Comparison of ENCODE assay signal across 24 cellular contexts in genomic region chr13:67355791-67356190, GRCh38.
A peak's percentile ranks its signal among the peaks of the same experiment; 100 is the strongest.
DNase-seq lines count a peak whose midpoint lies in the region; ATAC-seq, FAIRE-seq and TF ChIP-seq lines count a peak whose summit lies in the region.
"Had no signal": no experiment of that assay in that cellular context is flagged by ENCODE, and none has a peak within 500 bp of the region (broad histone marks: within the 10 kb centered on the region; RNA-seq: fewer than 3 reads in every experiment).

No MANE protein-coding gene starts in this region.

- H3K4me3 Mint-ChIP-seq in type B pancreatic cell: no peak overlapping the region
- H3K4me3 Mint-ChIP-seq: IgD-negative memory B cell had no signal

- BruUV-seq in GM12878 (replicated peaks; lab: Mats Ljungman, UMichigan): no TSS peak

- H3K4me3 ChIP-seq in GM12878: no peak overlapping the region
- H3K4me3 ChIP-seq in neuron (ENCODE audit: low read length): no peak overlapping the region

- H3K4me1 ChIP-seq in GM12878 (ENCODE audit: control insufficient read depth, insufficient read depth, low read length) (no peaks in the 10 kb centered on the region), neuron (ENCODE audit: insufficient read depth, low read length) (peaks cover 3% of the 10 kb centered on the region)

- no peak for ATAC-seq in GM12878
- ATAC-seq in stimulated activated naive CD8-positive, alpha-beta T cell treated with anti-CD3 and anti-CD28 coated beads, Interleukin-15, Interleukin-2, amounts not matched to agents 100 U/mL and 50 U/mL, for 24 hours: no peak
- no peak for ATAC-seq in HG03342 (IDR thresholded peaks at IDR 0.05; ENCODE audit: unreplicated experiment)
- ATAC-seq: PC-3, SK-N-SH treated with all-trans-retinoic acid at 6 μM for 48 hours had no signal

- H3K9me3 Mint-ChIP-seq in type B pancreatic cell: no peaks in the 10 kb centered on the region
- H3K9me3 Mint-ChIP-seq: IgD-negative memory B cell had no signal

- H3K27ac Mint-ChIP-seq in type B pancreatic cell: no peak overlapping the region
- H3K27ac Mint-ChIP-seq: IgD-negative memory B cell had no signal

- FAIRE-seq in GM12878 (lab: Jason Lieb, UNC): peak; percentile 35
- FAIRE-seq: H54, HTR-8/SVneo had no signal

- in situ Hi-C loops in GM12878 (cut with MboI): no loop called here

- H4K20me1 ChIP-seq in GM12878 (ENCODE audit: control insufficient read depth, insufficient read depth): no peaks in the 10 kb centered on the region

- no peak for TF ChIP-seq RAD21 in GM12878 (IDR thresholded peaks at IDR 0.05; ENCODE audit: insufficient read depth, low read depth, low read length)

- POLR2A ChIA-PET in GM12878 (lab: Charles Lee): no interaction called here

- 17% methylated on average over 5 of the region's 5 CpGs for WGBS in GM12878 (ENCODE audit: insufficient coverage, insufficient replicate concordance, low lambda C conversion rate, missing lambda C conversion rate)

- intact Hi-C loops in GM12878 (cut with micrococcal nuclease; ENCODE audit: unreplicated experiment): no loop called here

- H3K27ac ChIP-seq in GM12878 (ENCODE audit: control insufficient read depth, insufficient read depth): no peak overlapping the region

- TF ChIP-seq EP300 in GM12878 (IDR thresholded peaks at IDR 0.05; ENCODE audit: borderline replicate concordance in 1 of 2, control insufficient read depth in 1 of 2, low read depth in 2 of 2, low read length in 2 of 2): no peak

- SMC1A ChIA-PET in GM12878 (lab: Charles Lee; ENCODE audit: uncharacterized antibody, unreplicated experiment): no interaction called here

- H2AFZ ChIP-seq in GM12878 (ENCODE audit: control insufficient read depth, low read depth, low read length) (no peak overlapping the region), neuron (ENCODE audit: low read depth, low read length) (peak overlapping the region; percentile 28)

- no peaks in the 10 kb centered on the region for H3K36me3 ChIP-seq in GM12878 (ENCODE audit: control insufficient read depth in 2 of 2, insufficient read depth in 2 of 2, low read length in 1 of 2)
- no peaks in the 10 kb centered on the region for H3K36me3 ChIP-seq in neuron (ENCODE audit: insufficient read depth, low read length)

- H3K27me3 Mint-ChIP-seq in type B pancreatic cell: no peaks in the 10 kb centered on the region
- H3K27me3 Mint-ChIP-seq: IgD-negative memory B cell had no signal

- H3K79me2 ChIP-seq in GM12878 (ENCODE audit: control insufficient read depth, insufficient read depth, low read length): no peaks in the 10 kb centered on the region

- no peak overlapping the region for H3K4me2 ChIP-seq in GM12878 (ENCODE audit: control insufficient read depth, insufficient read depth)

- H3K27me3 ChIP-seq in GM12878 (replicated peaks in 1 of 2; ENCODE audit: control insufficient read depth in 2 of 2, insufficient read depth in 2 of 2, low read length in 1 of 2): no peaks in the 10 kb centered on the region
- H3K27me3 ChIP-seq in neuron (ENCODE audit: insufficient read depth, low read length): no peaks in the 10 kb centered on the region

- no peak overlapping the region for H3K9ac ChIP-seq in GM12878 (ENCODE audit: control insufficient read depth, insufficient read depth, low read length)

- no peaks in the 10 kb centered on the region for H3K9me3 ChIP-seq in GM12878 (replicated peaks; ENCODE audit: control insufficient read depth, insufficient read depth, low read length)
- H3K9me3 ChIP-seq in neuron (ENCODE audit: low read length): no peaks in the 10 kb centered on the region

- no peak for TF ChIP-seq POLR2A in GM12878 (IDR thresholded peaks at IDR 0.05; ENCODE audit: low read depth, low read length)

- H3K36me3 Mint-ChIP-seq in type B pancreatic cell: no peaks in the 10 kb centered on the region
- H3K36me3 Mint-ChIP-seq: IgD-negative memory B cell had no signal

- peaks cover 3% of the 10 kb centered on the region for H3K4me1 Mint-ChIP-seq in type B pancreatic cell (ENCODE audit: unreplicated experiment)
- H3K4me1 Mint-ChIP-seq: IgD-negative memory B cell had no signal

- CTCF ChIA-PET in GM12878 (lab: Yijun Ruan, JAX): no interaction called here

- DNase-seq in NCI-H69 (lab: John Stamatoyannopoulos, UW): peak; percentile 73
- no peak for DNase-seq in GM12878 (ENCODE audit: low read depth, low spot score)
- no peak for DNase-seq in NCI-H2196 (lab: John Stamatoyannopoulos, UW; ENCODE audit: unreplicated experiment)
- DNase-seq in stimulated activated naive CD8-positive, alpha-beta T cell treated with anti-CD3 and anti-CD28 coated beads, Interleukin-15, Interleukin-2, amounts not matched to agents 100 U/mL and 50 U/mL, for 24 hours: no peak
- no peak for DNase-seq in type B pancreatic cell (ENCODE audit: extremely low spot score, unreplicated experiment)
- DNase-seq: ACHN; C1 segment of cervical spinal cord; DMS79; Kasumi-1; MM.1S; NCI-H1092 treated with DMSO at 0.1 percent for 48 hours; NCI-H146; NCI-H2081; NCI-H748 treated with DMSO at 0.1 percent for 48 hours; NK-92 treated with Interleukin-12 subunit alpha and Interleukin-12 subunit beta, amount 100 ng/mL, for 24 hours; PC-3; RPMI8226; SHP77 treated with DMSO at 0.1 percent for 48 hours had no signal

- TF ChIP-seq CTCF in GM12878 (IDR thresholded peaks at IDR 0.05 in 2 of 3, conservative IDR thresholded peaks at IDR 0.05 in 1 of 3; ENCODE audit: control insufficient read depth in 2 of 3, extremely low read depth in 1 of 3, insufficient read depth in 1 of 3, low read depth in 3 of 3, low read length in 3 of 3): no peak
- no peak for TF ChIP-seq CTCF in type B pancreatic cell (conservative IDR thresholded peaks at IDR 0.05)

- RAD21 ChIA-PET in GM12878 (lab: Charles Lee; ENCODE audit: unreplicated experiment): no interaction called here

TF ChIP-seq in GM12878, 131 proteins besides CTCF, POLR2A, EP300 and RAD21 (continues in another document):
- TF ChIP-seq BRCA1 (IDR thresholded peaks at IDR 0.05; ENCODE audit: low read depth, low read length) (no peak), BHLHE40 (IDR thresholded peaks at IDR 0.05; ENCODE audit: borderline replicate concordance in 1 of 2, low read depth in 2 of 2, low read length in 1 of 2) (no peak), CHD4 (IDR thresholded peaks at IDR 0.05) (no peak), ELK1 (IDR thresholded peaks at IDR 0.05; ENCODE audit: low read depth, low read length) (no peak), ZZZ3 (IDR thresholded peaks at IDR 0.05; ENCODE audit: control insufficient read depth, insufficient read length, low read depth) (no peak), MYC (IDR thresholded peaks at IDR 0.05; ENCODE audit: insufficient read depth, insufficient read length, insufficient replicate concordance, low read length, severe bottlenecking) (no peak), KLF5 (IDR thresholded peaks at IDR 0.05; ENCODE audit: partially characterized antibody) (no peak), ASH2L (IDR thresholded peaks at IDR 0.05; ENCODE audit: borderline replicate concordance, low read depth) (no peak), CBX5 (IDR thresholded peaks at IDR 0.05; ENCODE audit: low read depth) (no peak), DPF2 (IDR thresholded peaks at IDR 0.05) (no peak), E2F4 (IDR thresholded peaks at IDR 0.05; ENCODE audit: low read depth, low read length) (no peak), IRF5 (IDR thresholded peaks at IDR 0.05; ENCODE audit: borderline replicate concordance) (no peak), CBFB (IDR thresholded peaks at IDR 0.05; ENCODE audit: low read depth) (no peak), NBN (IDR thresholded peaks at IDR 0.05) (no peak), SRF (IDR thresholded peaks at IDR 0.05; ENCODE audit: low read depth in 2 of 2, low read length in 2 of 2) (no peak), MTA3 (IDR thresholded peaks at IDR 0.05; ENCODE audit: borderline replicate concordance, low read length) (no peak), PAX8 (IDR thresholded peaks at IDR 0.05) (no peak)
- TF ChIP-seq, protein P1, sequence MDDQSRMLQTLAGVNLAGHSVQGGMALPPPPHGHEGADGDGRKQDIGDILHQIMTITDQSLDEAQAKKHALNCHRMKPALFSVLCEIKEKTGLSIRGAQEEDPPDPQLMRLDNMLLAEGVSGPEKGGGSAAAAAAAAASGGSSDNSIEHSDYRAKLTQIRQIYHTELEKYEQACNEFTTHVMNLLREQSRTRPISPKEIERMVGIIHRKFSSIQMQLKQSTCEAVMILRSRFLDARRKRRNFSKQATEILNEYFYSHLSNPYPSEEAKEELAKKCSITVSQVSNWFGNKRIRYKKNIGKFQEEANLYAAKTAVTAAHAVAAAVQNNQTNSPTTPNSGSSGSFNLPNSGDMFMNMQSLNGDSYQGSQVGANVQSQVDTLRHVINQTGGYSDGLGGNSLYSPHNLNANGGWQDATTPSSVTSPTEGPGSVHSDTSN (IDR thresholded peaks at IDR 0.05; ENCODE audit: insufficient replicate concordance, low read depth, low read length): no peak
